8 cellular contexts compared by ENCODE assay signal in genomic region chr12:81128930-81129554, GRCh38. TPM values are rescaled to one million over a fixed set of nuclear protein-coding genes. Genes with fewer than 3 reads are reported as not detected.
A peak's percentile ranks its signal among the peaks of the same experiment; 100 is the strongest.
DNase-seq lines count a peak whose midpoint lies in the region; ATAC-seq and TF ChIP-seq lines count a peak whose summit lies in the region.

No MANE protein-coding gene starts in this region.

- H3K27ac ChIP-seq in breast epithelium: no peak overlapping the region

- H3K4me1 ChIP-seq in breast epithelium: no peaks in the 10 kb centered on the region

- no peaks in the 10 kb centered on the region for H3K9me3 ChIP-seq in breast epithelium

- H3K4me3 ChIP-seq in breast epithelium: no peak overlapping the region

- intact Hi-C loops in breast epithelium (cut with DNase I; ENCODE audit: low total_unique reads): no loop called here
- intact Hi-C loops in left colon (cut with DNase I, micrococcal nuclease): no loop called here

- no peaks in the 10 kb centered on the region for H3K27me3 ChIP-seq in breast epithelium

- H3K36me3 ChIP-seq in breast epithelium: no peaks in the 10 kb centered on the region

- peak; percentile 100 for ATAC-seq in GM21381 (IDR thresholded peaks at IDR 0.05; ENCODE audit: unreplicated experiment)
- peak; percentile 98 for ATAC-seq in HG03469 (IDR thresholded peaks at IDR 0.05; ENCODE audit: unreplicated experiment)
- ATAC-seq in left colon: peak; percentile 58

- no peak for TF ChIP-seq POLR2A in breast epithelium (IDR thresholded peaks at IDR 0.05)

- DNase-seq in DMS53 (lab: John Stamatoyannopoulos, UW) (peak; percentile 89), NCI-H510A treated with DMSO at 0.1 percent for 48 hours (lab: John Stamatoyannopoulos, UW) (peak; percentile 81), breast epithelium (ENCODE audit: low spot score in 2 of 2) (no peak), left colon (peak in 1 of 2 donors; percentile 6)
- DNase-seq in stimulated activated CD4-positive, alpha-beta T cell treated with anti-CD3 and anti-CD28 coated beads, Interleukin-4, amount 100 ng/mL, for 4 hours: no peak
- no peak for DNase-seq in activated effector memory CD4-positive, alpha-beta T cell treated with anti-CD3 and anti-CD28 coated beads, Interleukin-2, amount 50 U/mL, for 16 hours

- peak in 2 of 3 donors; percentile 48 to 60 for TF ChIP-seq CTCF in breast epithelium (IDR thresholded peaks at IDR 0.05)

RNA-seq across cellular contexts. Expression of gene ACSS3, which starts 51.2 kb away (rescaled TPM):
- total RNA-seq in breast epithelium (100 to 1,000 TPM in 1 of 3 donors, 10 to 100 TPM in 2; 32.6 to 147 (median 46.5) TPM), left colon (1 to 10 TPM; 1.4 to 2.0 TPM)

Comparison
In these comparisons a context has a peak if more than half of its experiments do, and no peak if none do; other contexts are left out.
1. DNase-seq: peak in DMS53 (single experiment) and NCI-H510A treated with DMSO at 0.1 percent for 48 hours (single experiment); none in breast epithelium (0 of 2), stimulated activated CD4-positive, alpha-beta T cell treated with anti-CD3 and anti-CD28 coated beads, Interleukin-4, amount 100 ng/mL, for 4 hours (0 of 2) and activated effector memory CD4-positive, alpha-beta T cell treated with anti-CD3 and anti-CD28 coated beads, Interleukin-2, amount 50 U/mL, for 16 hours (single experiment).
2. RNA of gene ACSS3, which starts 51.2 kb away (total RNA-seq): 32.6 to 147 TPM in breast epithelium; 1.4 to 2.0 TPM in left colon; every median in the first group is over 10 times any median in the second.
3. Peak in every context shown above with its lines, with median percentiles within 50 percentile points of each other: ATAC-seq.